11 cellular contexts compared by ENCODE assay signal in genomic region chr13:73417012-73417615, GRCh38.
DNase-seq lines count a peak whose midpoint lies in the region; ATAC-seq, FAIRE-seq and TF ChIP-seq lines count a peak whose summit lies in the region.
"Had no signal": no experiment of that assay in that cellular context is flagged by ENCODE, and none has a peak within 500 bp of the region (broad histone marks: within the 10 kb centered on the region; RNA-seq: fewer than 3 reads in every experiment).

No MANE protein-coding gene starts in this region.

- H3K9me3 Mint-ChIP-seq in endodermal cell = peaks cover 4% of the 10 kb centered on the region

- H3K9me3 ChIP-seq in endodermal cell (ENCODE audit: control insufficient read depth, low read length) = no peaks in the 10 kb centered on the region

- H3K4me1 Mint-ChIP-seq in endodermal cell = peaks cover 9% of the 10 kb centered on the region

- FAIRE-seq in GM18507 (lab: Jason Lieb, UNC) = peak; percentile 52

- DNase-seq in ACHN (peak; percentile 41), GM18507 (ENCODE audit: extremely low spot score, insufficient read length, low read depth) (no peak), NCI-H146 (lab: John Stamatoyannopoulos, UW) (peak; percentile 19), endodermal cell (no peak)
- DNase-seq in activated CD4-positive, alpha-beta T cell treated with anti-CD3 and anti-CD28 coated beads, Interleukin-2, amount 50 U/mL, for 1 hour = no peak
- DNase-seq: GF-D8; stimulated activated naive CD4-positive, alpha-beta T cell treated with Interleukin-2 at 50 U/mL for 16 hours had no signal

- no peak overlapping the region for H3K9ac ChIP-seq in endodermal cell (ENCODE audit: extremely low read depth, low read length, poor library complexity, severe bottlenecking)
- H3K9ac ChIP-seq: parathyroid adenoma had no signal

- H3K4me1 ChIP-seq in endodermal cell (ENCODE audit: control insufficient read depth, insufficient read depth, low read length) = peaks cover 4% of the 10 kb centered on the region
- H3K4me1 ChIP-seq: parathyroid adenoma had no signal

- in situ Hi-C loops in ACHN (cut with HindIII; ENCODE audit: low pct_ligation_motif_present, low pct_unique_long_range_greater_than_20kb, low sequenced_read_pairs) = no loop called here

- ATAC-seq in GM18873 (IDR thresholded peaks at IDR 0.05; ENCODE audit: low FRiP score, unreplicated experiment) = no peak
- no peak for ATAC-seq in GM21367 (IDR thresholded peaks at IDR 0.05; ENCODE audit: unreplicated experiment)
- ATAC-seq in HG03045 (IDR thresholded peaks at IDR 0.05; ENCODE audit: unreplicated experiment) = no peak

- H3K36me3 Mint-ChIP-seq in endodermal cell (ENCODE audit: low read depth) = no peaks in the 10 kb centered on the region

- no peak overlapping the region for H3K4me3 Mint-ChIP-seq in endodermal cell

- no peak overlapping the region for H3K27ac ChIP-seq in endodermal cell (ENCODE audit: low read depth, low read length)
- H3K27ac ChIP-seq: parathyroid adenoma had no signal

- H3K36me3 ChIP-seq in endodermal cell (ENCODE audit: control insufficient read depth, insufficient read depth, low read length) = no peaks in the 10 kb centered on the region

- peak overlapping the region; percentile 12 for H3K4me3 ChIP-seq in endodermal cell (ENCODE audit: low read length)

- H3K27me3 Mint-ChIP-seq in endodermal cell (ENCODE audit: insufficient read depth) = no peaks in the 10 kb centered on the region

- WGBS in endodermal cell (ENCODE audit: insufficient coverage in 1 of 2, insufficient read length in 1 of 2), 2 experiments = 95 to 97% methylated on average over 11 to 12 of the region's 13 CpGs

- peak; percentile 67 for TF ChIP-seq CTCF in endodermal cell (conservative IDR thresholded peaks at IDR 0.05)

- no peaks in the 10 kb centered on the region for H3K27me3 ChIP-seq in endodermal cell (ENCODE audit: control insufficient read depth, insufficient read depth, low read length, poor library complexity, severe bottlenecking)

- no peak overlapping the region for H3K27ac Mint-ChIP-seq in endodermal cell

Comparison
In these comparisons a context has a peak if more than half of its experiments do, and no peak if none do; other contexts are left out.
1. DNase-seq: peak in ACHN (single experiment) and NCI-H146 (single experiment); none in GM18507 (single experiment), endodermal cell (single experiment) and activated CD4-positive, alpha-beta T cell treated with anti-CD3 and anti-CD28 coated beads, Interleukin-2, amount 50 U/mL, for 1 hour (single experiment).